ENCODE assay signal across 28 cellular contexts in the genomic region with DNA sequence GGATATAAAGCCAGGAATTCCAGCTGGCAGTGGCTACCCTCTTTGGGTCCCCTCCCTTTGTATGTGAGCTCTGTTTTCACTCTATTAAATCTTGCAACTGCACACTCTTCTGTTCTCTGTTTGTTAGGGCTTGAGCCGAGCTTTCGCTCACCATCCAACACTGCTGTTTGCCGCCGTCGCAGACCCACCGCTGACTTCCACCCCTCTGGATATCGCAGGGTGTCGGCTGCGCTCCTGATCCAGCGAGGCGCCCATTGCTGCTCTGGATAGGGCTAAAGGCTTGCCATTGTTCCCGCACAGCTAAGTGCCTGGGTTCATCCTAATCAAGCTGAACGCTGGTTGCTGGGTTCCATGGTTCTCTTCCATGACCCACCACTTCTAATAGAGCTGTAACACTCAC.
"Had no signal": no experiment of that assay in that cellular context is flagged by ENCODE, and none has a peak within 500 bp of the region (broad histone marks: within the 10 kb centered on the region; RNA-seq: fewer than 3 reads in every experiment).

No MANE protein-coding gene starts in this region.

- H3K27me3 ChIP-seq: colonic mucosa, dorsolateral prefrontal cortex, esophagus muscularis mucosa, esophagus squamous epithelium, foreskin keratinocyte, gastrocnemius medialis, gastroesophageal sphincter, heart left ventricle, heart right ventricle had no signal

- H3K4me1 ChIP-seq: colonic mucosa, esophagus muscularis mucosa, esophagus squamous epithelium, foreskin keratinocyte, gastrocnemius medialis, gastroesophageal sphincter, heart left ventricle, heart right ventricle had no signal

- DNase-seq: colonic mucosa; cortex of kidney; dermis blood vessel endothelial cell; effector CD4-positive, alpha-beta T cell; effector CD8-positive, alpha-beta T cell; effector memory CD4-positive, alpha-beta T cell; effector memory CD8-positive, alpha-beta T cell; endodermal cell; erythroblast; esophagus squamous epithelium; foreskin fibroblast; foreskin keratinocyte; foreskin melanocyte; gastrocnemius medialis; glutamatergic neuron; head of caudate nucleus; heart right ventricle had no signal

- H3K9me3 ChIP-seq: colonic mucosa, gastrocnemius medialis had no signal

- H3K27me3 Mint-ChIP-seq: dendritic cell treated with granulocyte-macrophage colony-stimulating factor and Interleukin-4, amounts not matched to agents 40 ng/mL and 50 ng/mL, for 4 days; effector memory CD8-positive, alpha-beta T cell had no signal

- H3K4me3 ChIP-seq: colonic mucosa, coronary artery, dorsolateral prefrontal cortex, esophagus muscularis mucosa, esophagus squamous epithelium, gastrocnemius medialis, gastroesophageal sphincter, heart left ventricle, heart right ventricle had no signal

- H3K4me3 Mint-ChIP-seq: dendritic cell treated with granulocyte-macrophage colony-stimulating factor and Interleukin-4, amounts not matched to agents 40 ng/mL and 50 ng/mL, for 4 days; effector memory CD8-positive, alpha-beta T cell; endodermal cell had no signal

- H3K27ac ChIP-seq: colonic mucosa, coronary artery, dorsolateral prefrontal cortex, epithelial cell of prostate, esophagus muscularis mucosa, esophagus squamous epithelium, foreskin keratinocyte, gastrocnemius medialis, gastroesophageal sphincter, heart left ventricle, heart right ventricle had no signal

- H3K36me3 ChIP-seq: colonic mucosa, esophagus muscularis mucosa, esophagus squamous epithelium, gastrocnemius medialis, gastroesophageal sphincter, heart left ventricle, heart right ventricle had no signal

- H3K27ac Mint-ChIP-seq: dendritic cell treated with granulocyte-macrophage colony-stimulating factor and Interleukin-4, amounts not matched to agents 40 ng/mL and 50 ng/mL, for 4 days; effector memory CD8-positive, alpha-beta T cell; endodermal cell had no signal

- H3K4me1 Mint-ChIP-seq: endodermal cell had no signal

- FAIRE-seq: colon, endometrium, endothelial cell of umbilical vein, frontal cortex had no signal
